Comparison of ENCODE assay signal across 20 cellular contexts in the genomic region with DNA sequence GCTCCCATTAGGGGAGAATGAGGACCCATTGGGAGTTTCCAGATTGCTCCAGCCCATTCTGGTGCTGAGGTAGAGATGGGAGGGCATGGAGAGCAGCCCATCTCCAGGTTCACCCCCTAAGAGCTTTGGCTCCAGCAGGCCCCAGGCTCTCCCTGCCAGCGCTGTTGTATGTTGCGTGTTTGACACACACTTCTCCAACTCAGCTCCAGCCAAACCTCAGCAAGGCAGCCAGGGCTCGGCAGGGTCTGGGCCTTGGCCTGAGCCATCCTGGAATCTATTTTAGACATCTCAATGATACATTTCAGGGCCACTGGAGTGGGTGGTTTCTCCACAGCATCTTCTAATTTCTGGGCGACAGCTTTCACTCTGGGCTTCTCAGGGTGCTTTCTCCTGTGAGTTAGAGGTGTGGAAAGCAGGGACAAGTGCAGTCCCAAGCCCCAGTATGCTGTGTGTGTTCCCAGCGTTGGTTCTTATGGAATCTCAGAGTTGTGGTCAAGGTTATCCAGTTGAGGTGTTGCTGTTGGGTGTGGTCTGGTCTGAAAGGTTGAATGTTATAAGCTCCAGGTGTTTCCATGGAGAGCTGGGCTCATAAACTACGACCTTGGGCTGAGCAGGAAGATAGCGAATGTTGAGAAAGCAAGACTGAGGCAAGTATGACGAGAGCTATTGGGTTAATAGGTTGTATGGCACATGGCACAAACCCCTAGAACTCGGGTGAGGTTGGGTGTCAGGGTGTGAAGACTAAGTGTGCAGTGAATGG.
DNase-seq lines count a peak whose midpoint lies in the region; ATAC-seq and TF ChIP-seq lines count a peak whose summit lies in the region.
"Had no signal": no experiment of that assay in that cellular context is flagged by ENCODE, and none has a peak within 500 bp of the region (broad histone marks: within the 10 kb centered on the region; RNA-seq: fewer than 3 reads in every experiment).

No MANE protein-coding gene starts in this region.

- intact Hi-C loops in colonic mucosa (cut with DNase I): no loop called here
- intact Hi-C loops in left colon (cut with DNase I, micrococcal nuclease): no loop called here
- intact Hi-C loops in thyroid gland (cut with DNase I): no loop called here

- no peak for TF ChIP-seq CTCF in colonic mucosa (IDR thresholded peaks at IDR 0.05)
- no peak for TF ChIP-seq CTCF in thyroid gland (IDR thresholded peaks at IDR 0.05)

- no peak for TF ChIP-seq POLR2A in thyroid gland (IDR thresholded peaks at IDR 0.05)

- H3K4me1 ChIP-seq in colonic mucosa (peaks cover 11% of the 10 kb centered on the region), thyroid gland (peaks cover 28 to 64% of the 10 kb centered on the region in 2 donors)

- H3K4me3 ChIP-seq in colonic mucosa (no peak overlapping the region), thyroid gland (replicated peaks in 1 of 3) (no peak overlapping the region)
- H3K4me3 ChIP-seq: K562, lower lobe of right lung had no signal

- no peaks in the 10 kb centered on the region for H3K4me1 Mint-ChIP-seq in immature natural killer cell
- H3K4me1 Mint-ChIP-seq: activated naive CD8-positive, alpha-beta T cell treated with anti-CD3 and anti-CD28 coated beads, Interleukin-2, amount 10 ng/mL, durations not matched to agents 7 days and 5 days; activated T-helper 17 cell treated with anti-CD3 and anti-CD28 coated beads, Interleukin-2, amount 50 U/mL, for 72 hours had no signal

- no peak overlapping the region for H3K4me3 Mint-ChIP-seq in immature natural killer cell
- H3K4me3 Mint-ChIP-seq: activated naive CD8-positive, alpha-beta T cell treated with anti-CD3 and anti-CD28 coated beads, Interleukin-2, amount 10 ng/mL, durations not matched to agents 7 days and 5 days; activated T-helper 17 cell treated with anti-CD3 and anti-CD28 coated beads, Interleukin-2, amount 50 U/mL, for 72 hours; CD14-positive monocyte had no signal

- WGBS in thyroid gland, 2 donors: 70 to 73% methylated on average over 8 to 9 of the region's 9 CpGs

- H3K27ac ChIP-seq in colonic mucosa (peak overlapping the region; percentile 2), thyroid gland (peak overlapping the region; percentile 1 to 65 (median 23))
- H3K27ac ChIP-seq: 22Rv1, lower lobe of right lung, parathyroid adenoma had no signal

- H3K9me3 ChIP-seq in colonic mucosa: no peaks in the 10 kb centered on the region
- H3K9me3 ChIP-seq in thyroid gland: no peaks in the 10 kb centered on the region
- H3K9me3 ChIP-seq: lower lobe of right lung had no signal

- H3K36me3 ChIP-seq in colonic mucosa: no peaks in the 10 kb centered on the region
- no peaks in the 10 kb centered on the region for H3K36me3 ChIP-seq in thyroid gland
- H3K36me3 ChIP-seq: lower lobe of right lung had no signal

- peaks cover 4 to 8% (median 6%) of the 10 kb centered on the region in 3 donors for H3K27me3 Mint-ChIP-seq in immature natural killer cell (ENCODE audit: low read depth in 3 of 3)

- H3K27me3 ChIP-seq in colonic mucosa (no peaks in the 10 kb centered on the region), thyroid gland (no peaks in the 10 kb centered on the region)
- H3K27me3 ChIP-seq: dorsolateral prefrontal cortex had no signal

- no peak overlapping the region for H3K27ac Mint-ChIP-seq in immature natural killer cell
- H3K27ac Mint-ChIP-seq: activated naive CD8-positive, alpha-beta T cell treated with anti-CD3 and anti-CD28 coated beads, Interleukin-2, amount 10 ng/mL, durations not matched to agents 7 days and 5 days; activated T-helper 17 cell treated with anti-CD3 and anti-CD28 coated beads, Interleukin-2, amount 50 U/mL, for 72 hours; CD14-positive monocyte had no signal

- DNase-seq in DMS79 treated with DMSO at 0.1 percent for 48 hours (lab: John Stamatoyannopoulos, UW): peak; percentile 35
- no peak for DNase-seq in DMS79 (lab: John Stamatoyannopoulos, UW)
- peak; percentile 76 for DNase-seq in colonic mucosa
- DNase-seq in left colon: peak; percentile 37 to 58
- no peak for DNase-seq in thyroid gland
- DNase-seq in SKM-1 (lab: John Stamatoyannopoulos, UW; ENCODE audit: unreplicated experiment): no peak
- DNase-seq in immature natural killer cell: no peak
- no peak for DNase-seq in UCSD-AML1 (lab: John Stamatoyannopoulos, UW; ENCODE audit: unreplicated experiment)
- DNase-seq: activated CD4-positive, alpha-beta T cell treated with anti-CD3 and anti-CD28 coated beads for 48 hours; activated naive CD8-positive, alpha-beta T cell treated with anti-CD3 and anti-CD28 coated beads, Interleukin-2, amount 10 ng/mL, durations not matched to agents 7 days and 5 days; dorsolateral prefrontal cortex; lower lobe of right lung; NCI-H1930; RPMI8226; stimulated activated CD4-positive, alpha-beta T cell treated with anti-CD3 and anti-CD28 coated beads, Interleukin-4, amount 100 ng/mL, for 1 hour had no signal

- no peak overlapping the region for H3K9ac ChIP-seq in colonic mucosa (ENCODE audit: low read depth in 2 of 2, low read length in 2 of 2)
- H3K9ac ChIP-seq: parathyroid adenoma had no signal

- H3K9me3 Mint-ChIP-seq in immature natural killer cell: no peaks in the 10 kb centered on the region
- H3K9me3 Mint-ChIP-seq: activated naive CD8-positive, alpha-beta T cell treated with anti-CD3 and anti-CD28 coated beads, Interleukin-2, amount 10 ng/mL, durations not matched to agents 7 days and 5 days; activated T-helper 17 cell treated with anti-CD3 and anti-CD28 coated beads, Interleukin-2, amount 50 U/mL, for 72 hours; CD14-positive monocyte had no signal

- no peaks in the 10 kb centered on the region for H3K36me3 Mint-ChIP-seq in immature natural killer cell
- H3K36me3 Mint-ChIP-seq: activated naive CD8-positive, alpha-beta T cell treated with anti-CD3 and anti-CD28 coated beads, Interleukin-2, amount 10 ng/mL, durations not matched to agents 7 days and 5 days had no signal

- ATAC-seq in left colon: peak; percentile 92
- ATAC-seq: activated T-helper 17 cell treated with anti-CD3 and anti-CD28 coated beads, Interleukin-2, amount 50 U/mL, for 72 hours had no signal

Comparison
In these comparisons a context has a peak if more than half of its experiments do, and no peak if none do; other contexts are left out.
1. DNase-seq: peak in DMS79 treated with DMSO at 0.1 percent for 48 hours (single experiment), colonic mucosa (single experiment) and left colon (2 of 2); none in DMS79 (single experiment), thyroid gland (0 of 2), SKM-1 (single experiment), immature natural killer cell (0 of 3) and UCSD-AML1 (single experiment).